ENCODE assay signal across 8 cellular contexts in genomic region chr10:34638405-34639054, GRCh38.
A peak's percentile ranks its signal among the peaks of the same experiment; 100 is the strongest.
DNase-seq lines count a peak whose midpoint lies in the region; ATAC-seq and TF ChIP-seq lines count a peak whose summit lies in the region.

No MANE protein-coding gene starts in this region.

- no peaks in the 10 kb centered on the region for H3K36me3 Mint-ChIP-seq in T-cell

- no peak for TF ChIP-seq POLR2A in sigmoid colon (IDR thresholded peaks at IDR 0.05)

- H3K9me3 ChIP-seq in MM.1S (replicated peaks; ENCODE audit: insufficient read depth, low read length), result no peaks in the 10 kb centered on the region
- H3K9me3 ChIP-seq in right cardiac atrium (ENCODE audit: control insufficient read depth, low read length), result no peaks in the 10 kb centered on the region
- H3K9me3 ChIP-seq in sigmoid colon, result no peaks in the 10 kb centered on the region

- WGBS in right cardiac atrium, result 28% methylated on average over 4 of the region's 4 CpGs
- WGBS in sigmoid colon, 2 donors, result 30 to 35% methylated on average over 4 of the region's 4 CpGs

- H3K4me2 ChIP-seq in MM.1S (ENCODE audit: low read depth, low read length), result peak overlapping the region; percentile 53

- H3K27ac Mint-ChIP-seq in T-cell, result no peak overlapping the region

- H3K79me2 ChIP-seq in MM.1S (ENCODE audit: low read length), result peaks cover 71% of the 10 kb centered on the region

- peaks cover 11 to 17% (median 15%) of the 10 kb centered on the region in 3 donors for H3K4me1 Mint-ChIP-seq in T-cell

- DNase-seq in CD1c-positive myeloid dendritic cell (ENCODE audit: extremely low spot score) (peak; percentile 79), MM.1S (peak; percentile 74), T-cell (peak in 32 of 34 experiments; percentile 13 to 64 (median 48)), amniotic stem cell (lab: John Stamatoyannopoulos, UW) (peak; percentile 28), right cardiac atrium (peak; percentile 86 to 93 (median 87)), sigmoid colon (peak; percentile 95)

- H3K27ac ChIP-seq in MM.1S (ENCODE audit: low read length) (peak overlapping the region; percentile 54; the same call in 1 of the 2 replicates), right cardiac atrium (ENCODE audit: low read length) (no peak overlapping the region), sigmoid colon (peak overlapping the region in 2 of 4 donors; percentile 34 to 40)

- intact Hi-C loops in right cardiac atrium (cut with DNase I) (loop anchor here in 3 of 4 donors (5.0 to 10.0 kb wide), 5 partner anchors 111 to 1444 kb away; partner anchors contain the start of gene NRP1 (in 3 of the 3)), sigmoid colon (cut with DNase I) (loop anchor here (2.0 to 10.0 kb wide), 3 partner anchors 534 to 1446 kb away; no protein-coding TSS in a partner anchor)

- POLR2A ChIA-PET in T-cell (lab: Charles Lee), result no interaction called here

- TF ChIP-seq CTCF in MM.1S (IDR thresholded peaks at IDR 0.05; ENCODE audit: low read length) (peak; percentile 96), sigmoid colon (IDR thresholded peaks at IDR 0.05) (peak; percentile 85 to 92 (median 88))

- no peak overlapping the region for H2AFZ ChIP-seq in MM.1S (ENCODE audit: low read length)

- no peak overlapping the region for H3K4me3 Mint-ChIP-seq in T-cell

- H3K4me3 ChIP-seq in MM.1S (ENCODE audit: low read length), result peak overlapping the region; percentile 17; the same call in 1 of the 2 replicates
- no peak overlapping the region for H3K4me3 ChIP-seq in right cardiac atrium (ENCODE audit: low read length)
- no peak overlapping the region for H3K4me3 ChIP-seq in sigmoid colon

- peaks cover 6% of the 10 kb centered on the region; the same call in 1 of the 2 replicates for H3F3A ChIP-seq in MM.1S (ENCODE audit: insufficient read depth, low read length)

- H3K4me1 ChIP-seq in MM.1S (ENCODE audit: low read length) (peaks cover 15% of the 10 kb centered on the region), right cardiac atrium (ENCODE audit: control insufficient read depth, insufficient read depth, low read length) (no peaks in the 10 kb centered on the region), sigmoid colon (peaks cover 0 to 55% (median 26%) of the 10 kb centered on the region in 4 donors)

- ATAC-seq in GM19452 (IDR thresholded peaks at IDR 0.05; ENCODE audit: unreplicated experiment) (peak; percentile 48), T-cell (replicated peaks in 1 of 4) (peak in 3 of 4 experiments; percentile 40 to 49 (median 47)), right cardiac atrium (peak; percentile 66 to 79), HG02938 (IDR thresholded peaks at IDR 0.05; ENCODE audit: unreplicated experiment) (no peak)

- H3K36me3 ChIP-seq in MM.1S (replicated peaks; ENCODE audit: insufficient read depth, low read length), result no peaks in the 10 kb centered on the region
- H3K36me3 ChIP-seq in sigmoid colon, result no peaks in the 10 kb centered on the region

- H3K9ac ChIP-seq in MM.1S (ENCODE audit: low read length), result no peak overlapping the region

- no peak for TF ChIP-seq EP300 in sigmoid colon (IDR thresholded peaks at IDR 0.05)

- peaks cover 2 to 6% of the 10 kb centered on the region in 2 donors for H3K27me3 Mint-ChIP-seq in T-cell

- CTCF ChIA-PET in T-cell (lab: Charles Lee), result interaction anchor here (0.5 to 2.1 kb wide), 18 partner anchors 8 to 1954 kb away, joined by 3 to 17 read pairs (median 3); partner anchors contain the start of gene NRP1 (in 1 of the 2)

- H3K9me3 Mint-ChIP-seq in T-cell, result no peaks in the 10 kb centered on the region

- H3K27me3 ChIP-seq in MM.1S (replicated peaks; ENCODE audit: insufficient read depth, low read length) (no peaks in the 10 kb centered on the region), right cardiac atrium (ENCODE audit: control insufficient read depth, insufficient read depth) (no peaks in the 10 kb centered on the region), sigmoid colon (no peaks in the 10 kb centered on the region)

- H4K20me1 ChIP-seq in MM.1S (ENCODE audit: insufficient read depth, low read length), result peaks cover 10% of the 10 kb centered on the region

- no peaks in the 10 kb centered on the region for H3K9me2 ChIP-seq in MM.1S (replicated peaks; ENCODE audit: insufficient read depth, low read length)

Comparison
In these comparisons a context has a peak if more than half of its experiments do, and no peak if none do; other contexts are left out.
1. DNase-seq: peak in every context shown above with its lines; median percentile 95 in sigmoid colon; 87 in right cardiac atrium; 79 in CD1c-positive myeloid dendritic cell; 74 in MM.1S; 48 in T-cell; 28 in amniotic stem cell.